In genomic region chr21:22554690-22555316, GRCh38 we compare ENCODE assay signal across 19 cellular contexts.
DNase-seq lines count a peak whose midpoint lies in the region; ATAC-seq and TF ChIP-seq lines count a peak whose summit lies in the region.
"Had no signal": no experiment of that assay in that cellular context is flagged by ENCODE, and none has a peak within 500 bp of the region (broad histone marks: within the 10 kb centered on the region; RNA-seq: fewer than 3 reads in every experiment).

No MANE protein-coding gene starts in this region.

- CTCF ChIA-PET in SK-N-SH (lab: Yijun Ruan, JAX): no interaction called here

- TF ChIP-seq RAD21 in SK-N-SH (IDR thresholded peaks at IDR 0.05; ENCODE audit: low read length): no peak

- no peaks in the 10 kb centered on the region for H3K9me3 ChIP-seq in SK-N-SH
- H3K9me3 ChIP-seq in SU-DHL-6 (ENCODE audit: insufficient read depth, low read length): no peaks in the 10 kb centered on the region
- H3K9me3 ChIP-seq: A549, BLaER1 had no signal

- H3K4me1 ChIP-seq in SK-N-SH (ENCODE audit: control insufficient read depth in 1 of 2, insufficient read depth in 2 of 2, low read depth in 1 of 2, low read length in 1 of 2): no peaks in the 10 kb centered on the region
- H3K4me1 ChIP-seq: A549, BLaER1 had no signal

- no peak for TF ChIP-seq CTCF in SK-N-SH (IDR thresholded peaks at IDR 0.05)
- no peak for TF ChIP-seq CTCF in SU-DHL-6 (IDR thresholded peaks at IDR 0.05; ENCODE audit: insufficient read depth, low read length, poor library complexity, severe bottlenecking)
- TF ChIP-seq CTCF in omental fat pad (IDR thresholded peaks at IDR 0.05): no peak

- H3K79me2 ChIP-seq in SK-N-SH (ENCODE audit: insufficient read depth) (no peaks in the 10 kb centered on the region), SU-DHL-6 (ENCODE audit: insufficient read depth, low read length) (no peaks in the 10 kb centered on the region)

- H2AFZ ChIP-seq in SK-N-SH (ENCODE audit: low read depth): no peak overlapping the region
- H2AFZ ChIP-seq in SU-DHL-6 (ENCODE audit: low read depth, low read length, severe bottlenecking): peak overlapping the region; percentile 76

- DNase-seq in SK-N-SH (no peak), ELR (ENCODE audit: low read depth) (peak; percentile 69), omental fat pad (ENCODE audit: low spot score) (no peak), NCI-H2171 treated with DMSO at 0.1 percent for 48 hours (lab: John Stamatoyannopoulos, UW) (no peak), G401 (ENCODE audit: low spot score) (no peak), kidney tubule cell (ENCODE audit: low spot score) (no peak)
- DNase-seq: CD4-positive, alpha-beta memory T cell; DMS79 treated with DMSO at 0.1 percent for 48 hours; EL; GDM1; GOT3; H7; HFFc6 had no signal

- H3K9me2 ChIP-seq in SK-N-SH (no peaks in the 10 kb centered on the region), SU-DHL-6 (replicated peaks; ENCODE audit: insufficient read depth, low read length) (no peaks in the 10 kb centered on the region)

- H4K20me1 ChIP-seq in SK-N-SH (ENCODE audit: insufficient read depth) (no peaks in the 10 kb centered on the region), SU-DHL-6 (ENCODE audit: low read depth, low read length) (no peaks in the 10 kb centered on the region)
- H4K20me1 ChIP-seq: BLaER1 had no signal

- H3K9ac ChIP-seq in SK-N-SH (no peak overlapping the region), SU-DHL-6 (ENCODE audit: low read length) (no peak overlapping the region)
- H3K9ac ChIP-seq: BLaER1 had no signal

- H3K4me3 ChIP-seq in SK-N-SH (ENCODE audit: low read depth in 2 of 2, low read length in 1 of 2): no peak overlapping the region
- no peak overlapping the region for H3K4me3 ChIP-seq in SU-DHL-6 (ENCODE audit: insufficient read depth, low read length, poor library complexity, severe bottlenecking)
- H3K4me3 ChIP-seq: A549, BLaER1 had no signal

- no peaks in the 10 kb centered on the region for H3F3A ChIP-seq in SK-N-SH (replicated peaks; ENCODE audit: insufficient read depth)
- H3F3A ChIP-seq in SU-DHL-6 (ENCODE audit: insufficient read depth): no peaks in the 10 kb centered on the region

- H3K27me3 ChIP-seq in SK-N-SH (ENCODE audit: insufficient read depth) (no peaks in the 10 kb centered on the region), SU-DHL-6 (ENCODE audit: low read length) (no peaks in the 10 kb centered on the region)
- H3K27me3 ChIP-seq: BLaER1 had no signal

- ATAC-seq in SK-N-SH treated with all-trans-retinoic acid at 6 μM for 48 hours: no peak
- ATAC-seq in omental fat pad (ENCODE audit: low FRiP score): peak; percentile 84
- ATAC-seq: A549, HCT116 had no signal

- H3K4me2 ChIP-seq in SK-N-SH (no peak overlapping the region), SU-DHL-6 (ENCODE audit: low read depth, low read length, poor library complexity, severe bottlenecking) (no peak overlapping the region)
- H3K4me2 ChIP-seq: A549, BLaER1 had no signal

- H3K27ac ChIP-seq in SK-N-SH (ENCODE audit: low read depth in 2 of 2, low read length in 1 of 2) (no peak overlapping the region), SU-DHL-6 (ENCODE audit: low read depth, low read length) (no peak overlapping the region)
- H3K27ac ChIP-seq: 22Rv1, A549, BLaER1 had no signal

- WGBS in SK-N-SH (ENCODE audit: low lambda C conversion rate): 45% methylated on average over 6 of the region's 6 CpGs

- H3K36me3 ChIP-seq in SK-N-SH (replicated peaks in 1 of 2; ENCODE audit: control insufficient read depth in 1 of 2, insufficient read depth in 2 of 2, low read length in 1 of 2): no peaks in the 10 kb centered on the region
- no peaks in the 10 kb centered on the region for H3K36me3 ChIP-seq in SU-DHL-6 (ENCODE audit: low read length)
- H3K36me3 ChIP-seq: BLaER1 had no signal

- no peak for TF ChIP-seq EP300 in SK-N-SH (IDR thresholded peaks at IDR 0.05; ENCODE audit: borderline replicate concordance in 1 of 2, low read depth in 1 of 2, low read length in 1 of 2)

- in situ Hi-C loops in G401 (cut with HindIII; ENCODE audit: low sequenced_read_pairs): no loop called here

- POLR2A ChIA-PET in SK-N-SH (lab: Yijun Ruan, JAX): no interaction called here

TF ChIP-seq in SK-N-SH treated with all-trans-retinoic acid at 6 μM for 48 hours, 23 proteins besides CTCF, POLR2A, EP300 and RAD21:
- 0 out of 2 replicates have a peak, but pooled peaks have one; percentile 69 for TF ChIP-seq ISL1 (CRISPR knock-in tag; IDR thresholded peaks at IDR 0.05)
- no peak for TF ChIP-seq SNAI2 (CRISPR knock-in tag; IDR thresholded peaks at IDR 0.05)
- no peak for TF ChIP-seq RARB (CRISPR knock-in tag; IDR thresholded peaks at IDR 0.05)

TF ChIP-seq in SK-N-SH, 30 proteins besides CTCF, POLR2A, EP300 and RAD21 (continues in another document):
- TF ChIP-seq ELF1 (IDR thresholded peaks at IDR 0.05) (no peak), FOXJ3 (CRISPR knock-in tag; IDR thresholded peaks at IDR 0.05) (no peak), REST (IDR thresholded peaks at IDR 0.05; ENCODE audit: low read depth, low read length) (no peak), ZBTB33 (IDR thresholded peaks at IDR 0.05; ENCODE audit: borderline replicate concordance, low read depth) (no peak), FOXM1 (IDR thresholded peaks at IDR 0.05; ENCODE audit: low read depth) (no peak), EZH2phosphoT487 (IDR thresholded peaks at IDR 0.05; ENCODE audit: borderline replicate concordance, low read depth) (no peak), MAX (IDR thresholded peaks at IDR 0.05; ENCODE audit: low read depth) (no peak), NRF1 (IDR thresholded peaks at IDR 0.05; ENCODE audit: low read depth, low read length) (no peak), USF2 (IDR thresholded peaks at IDR 0.05; ENCODE audit: borderline replicate concordance, low read depth, low read length) (no peak), NFIC (IDR thresholded peaks at IDR 0.05; ENCODE audit: borderline replicate concordance) (no peak), JUND (IDR thresholded peaks at IDR 0.05) (no peak), FOSL2 (IDR thresholded peaks at IDR 0.05; ENCODE audit: borderline replicate concordance, low read depth) (no peak), YY1 (IDR thresholded peaks at IDR 0.05; ENCODE audit: low read depth) (no peak), RXRA (IDR thresholded peaks at IDR 0.05; ENCODE audit: borderline replicate concordance, low read depth) (no peak), TAF1 (IDR thresholded peaks at IDR 0.05; ENCODE audit: borderline replicate concordance, low read depth, low read length) (no peak), GATA2 (CRISPR knock-in tag; IDR thresholded peaks at IDR 0.05) (no peak), MXI1 (IDR thresholded peaks at IDR 0.05; ENCODE audit: low read depth, low read length) (no peak), GABPA (IDR thresholded peaks at IDR 0.05; ENCODE audit: low read depth) (no peak)
